In the genomic region with DNA sequence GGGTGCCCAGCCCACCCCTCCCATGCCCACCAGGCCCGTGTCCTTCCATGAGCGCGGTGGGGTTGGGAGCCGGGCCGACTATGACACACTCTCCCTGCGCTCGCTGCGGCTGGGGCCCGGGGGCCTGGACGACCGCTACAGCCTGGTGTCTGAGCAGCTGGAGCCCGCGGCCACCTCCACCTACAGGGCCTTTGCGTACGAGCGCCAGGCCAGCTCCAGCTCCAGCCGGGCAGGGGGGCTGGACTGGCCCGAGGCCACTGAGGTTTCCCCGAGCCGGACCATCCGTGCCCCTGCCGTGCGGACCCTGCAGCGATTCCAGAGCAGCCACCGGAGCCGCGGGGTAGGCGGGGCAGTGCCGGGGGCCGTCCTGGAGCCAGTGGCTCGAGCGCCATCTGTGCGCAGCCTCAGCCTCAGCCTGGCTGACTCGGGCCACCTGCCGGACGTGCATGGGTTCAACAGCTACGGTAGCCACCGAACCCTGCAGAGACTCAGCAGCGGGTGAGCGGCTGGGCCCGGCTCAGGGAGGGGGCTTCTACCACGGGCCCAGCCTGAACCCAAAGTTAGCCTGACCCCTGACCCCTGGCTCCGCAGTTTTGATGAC, we compare ENCODE assay signal across 8 cellular contexts. TPM values are rescaled to one million over a fixed set of nuclear protein-coding genes. Genes with fewer than 3 reads are reported as not detected.
DNase-seq lines count a peak whose midpoint lies in the region; ATAC-seq and TF ChIP-seq lines count a peak whose summit lies in the region.

No MANE protein-coding gene starts in this region.

- CTCF ChIA-PET in CD8-positive, alpha-beta T cell (lab: Charles Lee) = interaction anchor here (0.8 to 1.7 kb wide), 6 partner anchors 10 to 92 kb away, joined by 3 to 9 read pairs (median 4); no protein-coding TSS in a partner anchor

- H3K9me3 Mint-ChIP-seq in CD8-positive, alpha-beta T cell = no peaks in the 10 kb centered on the region

- H3K4me1 Mint-ChIP-seq in CD8-positive, alpha-beta T cell (ENCODE audit: low read depth) = peaks cover 3% of the 10 kb centered on the region

- intact Hi-C loops in CD8-positive, alpha-beta T cell (cut with DNase I, micrococcal nuclease) = no loop called here

- H3K27me3 Mint-ChIP-seq in CD8-positive, alpha-beta T cell (ENCODE audit: low read depth) = peaks cover 3% of the 10 kb centered on the region

- H3K36me3 Mint-ChIP-seq in CD8-positive, alpha-beta T cell = no peaks in the 10 kb centered on the region

- POLR2A ChIA-PET in CD8-positive, alpha-beta T cell (lab: Charles Lee) = interaction anchor here (1.8 kb wide), 1 partner anchor 9 kb away, joined by 12 read pairs; no protein-coding TSS in a partner anchor

- H3K27me3 ChIP-seq in CD8-positive, alpha-beta T cell (ENCODE audit: insufficient read depth, low read length) = no peaks in the 10 kb centered on the region
- H3K27me3 ChIP-seq in lung (ENCODE audit: control insufficient read depth, insufficient read depth) = no peaks in the 10 kb centered on the region

- ATAC-seq in CD8-positive, alpha-beta T cell = peak; percentile 67
- ATAC-seq in lung (ENCODE audit: insufficient read depth, low FRiP score) (no peak), GM21619 (IDR thresholded peaks at IDR 0.05; ENCODE audit: unreplicated experiment) (no peak)

- H3K4me3 ChIP-seq in CD8-positive, alpha-beta T cell (ENCODE audit: low read depth, low read length) = peak overlapping the region; percentile 35
- H3K4me3 ChIP-seq in astrocyte of the cerebellum (ENCODE audit: low read depth, low read length) = peak overlapping the region; percentile 32
- H3K4me3 ChIP-seq in lung = peak overlapping the region; percentile 5

- H3K27ac Mint-ChIP-seq in CD8-positive, alpha-beta T cell = no peak overlapping the region

- peak in 2 of 7 experiments; percentile 58 to 72 for DNase-seq in CD8-positive, alpha-beta T cell
- peak; percentile 98 for DNase-seq in GM20000 (ENCODE audit: low spot score)
- peak; percentile 86 for DNase-seq in NCI-H69 (lab: John Stamatoyannopoulos, UW)
- DNase-seq in astrocyte of the cerebellum (ENCODE audit: low read depth) = peak; percentile 26
- no peak for DNase-seq in lung (ENCODE audit: low spot score)
- no peak for DNase-seq in NCI-H2171 treated with DMSO at 0.1 percent for 48 hours (lab: John Stamatoyannopoulos, UW)
- no peak for DNase-seq in stimulated activated CD4-positive, alpha-beta T cell treated with anti-CD3 and anti-CD28 coated beads, Interleukin-4, amount 100 ng/mL, for 4 hours

- peaks cover 6% of the 10 kb centered on the region for H3K4me1 ChIP-seq in CD8-positive, alpha-beta T cell (ENCODE audit: insufficient read depth, low read length)
- peaks cover 0 to 13% of the 10 kb centered on the region in 2 donors for H3K4me1 ChIP-seq in lung (ENCODE audit: control insufficient read depth in 2 of 2, insufficient read depth in 2 of 2, low read length in 2 of 2)

- in situ Hi-C loops in astrocyte of the cerebellum (cut with HindIII; ENCODE audit: low sequenced_read_pairs) = no loop called here

- no peak overlapping the region for H3K27ac ChIP-seq in CD8-positive, alpha-beta T cell (ENCODE audit: low read depth, low read length)
- H3K27ac ChIP-seq in lung (ENCODE audit: low read depth in 1 of 2, low read length in 1 of 2) = no peak overlapping the region

- H3K4me3 Mint-ChIP-seq in CD8-positive, alpha-beta T cell = peak overlapping the region; percentile 29

- 16 to 49% methylated on average over 40 to 43 of the region's 43 CpGs for WGBS in lung, 2 donors

- TF ChIP-seq CTCF in CD8-positive, alpha-beta T cell (IDR thresholded peaks at IDR 0.05) = no peak
- TF ChIP-seq CTCF in GM20000 (IDR thresholded peaks at IDR 0.05; ENCODE audit: extremely low read depth, missing control alignments) (peak; percentile 78), astrocyte of the cerebellum (IDR thresholded peaks at IDR 0.05; ENCODE audit: low read depth, low read length, missing control alignments) (peak; percentile 60), lung (IDR thresholded peaks at IDR 0.05; ENCODE audit: control extremely low read depth, extremely low read depth) (peak; percentile 50)

- no peaks in the 10 kb centered on the region for H3K9me3 ChIP-seq in CD8-positive, alpha-beta T cell (ENCODE audit: low read length)
- no peaks in the 10 kb centered on the region for H3K9me3 ChIP-seq in lung (ENCODE audit: control insufficient read depth in 2 of 2, insufficient read depth in 1 of 2, low read length in 1 of 2)

- H3K36me3 ChIP-seq in CD8-positive, alpha-beta T cell (ENCODE audit: insufficient read depth, low read length) = no peaks in the 10 kb centered on the region
- peaks cover 0 to 10% of the 10 kb centered on the region in 2 donors for H3K36me3 ChIP-seq in lung (ENCODE audit: control insufficient read depth in 2 of 2, insufficient read depth in 2 of 2, low read length in 2 of 2)

RNA-seq across cellular contexts. Expression of gene PKP3, which starts 3.0 kb away (rescaled TPM):
- total RNA-seq in CD8-positive, alpha-beta T cell = under 1 TPM in 1 of 2 experiments, not detected in 1; 0.62 TPM
- 10 to 100 TPM; 15.7 to 63.1 TPM for total RNA-seq in lung
- 10 to 100 TPM; 33.8 to 46.8 TPM for polyA plus RNA-seq in lung

RNA-seq across cellular contexts. Expression of gene SIGIRR, which starts 17.8 kb away (rescaled TPM):
- 100 to 1,000 TPM; 270 to 294 TPM for total RNA-seq in CD8-positive, alpha-beta T cell
- total RNA-seq in lung = 10 to 100 TPM; 25.7 to 87.3 TPM
- 100 to 1,000 TPM in 1 of 2 donors, 10 to 100 TPM in 1; 43.4 to 112 TPM for polyA plus RNA-seq in lung

RNA-seq across cellular contexts. Expression of gene B4GALNT4, which starts 27.7 kb away (rescaled TPM):
- under 1 TPM; 0.44 to 0.84 TPM for total RNA-seq in CD8-positive, alpha-beta T cell
- 1 to 10 TPM; 1.4 to 6.8 TPM for total RNA-seq in lung
- 1 to 10 TPM; 2.1 to 4.6 TPM for polyA plus RNA-seq in lung

RNA-seq across cellular contexts. Expression of gene ANO9, which starts 44.8 kb away (rescaled TPM):
- total RNA-seq in CD8-positive, alpha-beta T cell = 10 to 100 TPM; 84.0 to 86.7 TPM
- total RNA-seq in lung = 10 to 100 TPM in 1 of 2 donors, 1 to 10 TPM in 1; 5.8 to 17.6 TPM
- 10 to 100 TPM in 1 of 2 donors, 1 to 10 TPM in 1; 8.7 to 18.6 TPM for polyA plus RNA-seq in lung

RNA-seq across cellular contexts. Expression of gene PTDSS2, which starts 53.0 kb away (rescaled TPM):
- total RNA-seq in CD8-positive, alpha-beta T cell = 10 to 100 TPM; 18.9 to 21.8 TPM
- total RNA-seq in lung = 10 to 100 TPM; 26.8 to 29.4 TPM
- polyA plus RNA-seq in lung = 10 to 100 TPM; 20.4 to 36.5 TPM

Comparison
In these comparisons a context has a peak if more than half of its experiments do, and no peak if none do; other contexts are left out.
1. DNase-seq: peak in GM20000 (single experiment), NCI-H69 (single experiment) and astrocyte of the cerebellum (single experiment); none in lung (single experiment), NCI-H2171 treated with DMSO at 0.1 percent for 48 hours (single experiment) and stimulated activated CD4-positive, alpha-beta T cell treated with anti-CD3 and anti-CD28 coated beads, Interleukin-4, amount 100 ng/mL, for 4 hours (0 of 2).
2. RNA of gene PKP3, which starts 3.0 kb away (total RNA-seq): 15.7 to 63.1 TPM in lung; 0.62 TPM in CD8-positive, alpha-beta T cell; every median in the first group is over 10 times any median in the second.
3. Peak in every context shown above with its lines, with median percentiles within 50 percentile points of each other: H3K4me3 ChIP-seq.